ENCODE assay signal across 1 cellular context in genomic region chr22:36549033-36549432, GRCh38.
TF ChIP-seq lines count a peak whose summit lies in the region.

No MANE protein-coding gene starts in this region.

TF ChIP-seq in GM12878, 131 proteins besides CTCF, POLR2A, EP300 and RAD21:
- TF ChIP-seq SPI1 (IDR thresholded peaks at IDR 0.05; ENCODE audit: borderline replicate concordance, insufficient read depth, low read depth, low read length) = peak; percentile 90
- no peak for TF ChIP-seq NFYA (IDR thresholded peaks at IDR 0.05; ENCODE audit: borderline replicate concordance, low read depth, low read length)
